In genomic region chr1:170192535-170192934, GRCh38 we compare ENCODE assay signal across 22 cellular contexts. TPM values are rescaled to one million over a fixed set of nuclear protein-coding genes. Genes with fewer than 3 reads are reported as not detected.
DNase-seq lines count a peak whose midpoint lies in the region; FAIRE-seq and TF ChIP-seq lines count a peak whose summit lies in the region.
"Had no signal": no experiment of that assay in that cellular context is flagged by ENCODE, and none has a peak within 500 bp of the region (broad histone marks: within the 10 kb centered on the region; RNA-seq: fewer than 3 reads in every experiment).

No MANE protein-coding gene starts in this region.

- H3K4me1 ChIP-seq in astrocyte (ENCODE audit: insufficient read depth, low read length) = no peaks in the 10 kb centered on the region
- H3K4me1 ChIP-seq: BE2C; BLaER1 treated with 17β-estradiol and CSF1 and Interleukin-3, amounts not matched to agents 10 nM and 100 nM; HAP-1 had no signal

- H3K27ac ChIP-seq in astrocyte (ENCODE audit: low read depth, low read length) = no peak overlapping the region
- H3K27ac ChIP-seq: BLaER1 treated with 17β-estradiol and CSF1 and Interleukin-3, amounts not matched to agents 10 nM and 100 nM had no signal

- H3K36me3 Mint-ChIP-seq in astrocyte (ENCODE audit: low read depth, unreplicated experiment) (no peaks in the 10 kb centered on the region), HFFc6 (ENCODE audit: low read depth) (peaks cover 10% of the 10 kb centered on the region; the same call in 1 of the 2 replicates)
- H3K36me3 Mint-ChIP-seq: CD14-positive monocyte had no signal

- no peaks in the 10 kb centered on the region for H3K9me3 ChIP-seq in astrocyte (ENCODE audit: insufficient read depth, low read depth, low read length)
- H3K9me3 ChIP-seq: BE2C, HAP-1 had no signal

- H2AFZ ChIP-seq in astrocyte (ENCODE audit: low read depth, low read length) = no peak overlapping the region

- no peak overlapping the region for H3K9ac ChIP-seq in astrocyte (ENCODE audit: low read length)
- H3K9ac ChIP-seq: BLaER1 treated with 17β-estradiol and CSF1 and Interleukin-3, amounts not matched to agents 10 nM and 100 nM had no signal

- H3K27me3 ChIP-seq in astrocyte (ENCODE audit: insufficient read depth, low read length) = no peaks in the 10 kb centered on the region
- H3K27me3 ChIP-seq: BE2C; BLaER1 treated with 17β-estradiol and CSF1 and Interleukin-3, amounts not matched to agents 10 nM and 100 nM had no signal

- no peaks in the 10 kb centered on the region for H3K36me3 ChIP-seq in astrocyte (ENCODE audit: insufficient read depth, low read length)
- H3K36me3 ChIP-seq: BE2C; BLaER1 treated with 17β-estradiol and CSF1 and Interleukin-3, amounts not matched to agents 10 nM and 100 nM; HAP-1 had no signal

- H3K4me3 Mint-ChIP-seq in astrocyte (ENCODE audit: unreplicated experiment) (no peak overlapping the region), HFFc6 (no peak overlapping the region)
- H3K4me3 Mint-ChIP-seq: CD14-positive monocyte; CD4-positive, alpha-beta T cell; CD8-positive, alpha-beta memory T cell had no signal

- H3K4me2 ChIP-seq in astrocyte (ENCODE audit: low read length) = no peak overlapping the region
- H3K4me2 ChIP-seq: BLaER1 treated with 17β-estradiol and CSF1 and Interleukin-3, amounts not matched to agents 10 nM and 100 nM had no signal

- no peak overlapping the region for H3K27ac Mint-ChIP-seq in astrocyte (ENCODE audit: unreplicated experiment)
- no peak overlapping the region for H3K27ac Mint-ChIP-seq in HFFc6
- H3K27ac Mint-ChIP-seq: CD14-positive monocyte; CD4-positive, alpha-beta T cell; CD8-positive, alpha-beta memory T cell had no signal

- TF ChIP-seq CTCF in astrocyte (IDR thresholded peaks at IDR 0.05; ENCODE audit: insufficient read depth, low read depth, low read length) (no peak), fibroblast of the aortic adventitia (IDR thresholded peaks at IDR 0.05; ENCODE audit: insufficient read depth, low read length) (no peak), HFFc6 (IDR thresholded peaks at IDR 0.05) (no peak)

- H3K79me2 ChIP-seq in astrocyte (ENCODE audit: insufficient read depth, low read length) = no peaks in the 10 kb centered on the region

- H3K27me3 Mint-ChIP-seq in astrocyte (ENCODE audit: low read depth, unreplicated experiment) = no peaks in the 10 kb centered on the region
- H3K27me3 Mint-ChIP-seq in HFFc6 (ENCODE audit: insufficient read depth) = peaks cover 5% of the 10 kb centered on the region; the same call in 1 of the 2 replicates

- no peaks in the 10 kb centered on the region for H4K20me1 ChIP-seq in astrocyte (ENCODE audit: insufficient read depth, low read length)
- H4K20me1 ChIP-seq: BLaER1 treated with 17β-estradiol and CSF1 and Interleukin-3, amounts not matched to agents 10 nM and 100 nM had no signal

- H3K9me3 Mint-ChIP-seq in astrocyte (ENCODE audit: unreplicated experiment) (peaks cover 10% of the 10 kb centered on the region), HFFc6 (peaks cover 19% of the 10 kb centered on the region; the same call in 1 of the 2 replicates)

- DNase-seq in EH (ENCODE audit: low read depth) = peak; percentile 47
- DNase-seq in M059J (ENCODE audit: low read depth) = peak; percentile 6
- DNase-seq in astrocyte (ENCODE audit: low read depth) = peak; percentile 25
- peak; percentile 70 for DNase-seq in fibroblast of the aortic adventitia (ENCODE audit: low read depth)
- no peak for DNase-seq in stimulated activated CD8-positive, alpha-beta memory T cell treated with anti-CD3 and anti-CD28 coated beads, Interleukin-4, amount 100 ng/mL, for 48 hours
- DNase-seq in HFFc6 = no peak
- no peak for DNase-seq in superior temporal gyrus (ENCODE audit: extremely low spot score)
- DNase-seq: AML-193; BE2C; CD4-positive, alpha-beta T cell; CD8-positive, alpha-beta memory T cell; DMS 273 treated with DMSO at 0.1 percent for 48 hours; DMS79; GOT3 had no signal

- H3K4me3 ChIP-seq in astrocyte (ENCODE audit: insufficient read depth, low read depth, low read length) (no peak overlapping the region), fibroblast of the aortic adventitia (ENCODE audit: low read depth, low read length) (no peak overlapping the region)
- H3K4me3 ChIP-seq: BLaER1 treated with 17β-estradiol and CSF1 and Interleukin-3, amounts not matched to agents 10 nM and 100 nM; HAP-1 had no signal

- H3K4me1 Mint-ChIP-seq in astrocyte (ENCODE audit: low read depth, unreplicated experiment) = no peaks in the 10 kb centered on the region
- peaks cover 20% of the 10 kb centered on the region for H3K4me1 Mint-ChIP-seq in HFFc6 (ENCODE audit: low read depth)
- H3K4me1 Mint-ChIP-seq: CD14-positive monocyte; CD8-positive, alpha-beta memory T cell had no signal

- FAIRE-seq in astrocyte (lab: Jason Lieb, UNC) = peak; percentile 55
- FAIRE-seq: A204.1, D721Med, G401.6, GM12892, H54 had no signal

RNA-seq across cellular contexts. Expression of gene NTMT2, which starts 46.8 kb away (rescaled TPM):
- total RNA-seq in M059J (2014; rRNA removed; shearing (Covaris generic)) = not detected in 2 replicates
- total RNA-seq in astrocyte = 0.43 TPM in 1 of 2 replicates, not detected in the other
- not detected in 2 replicates for total RNA-seq in fibroblast of the aortic adventitia (ENCODE audit: low replicate concordance)
- not detected for total RNA-seq in HFFc6 (2021; fragmentation: NEBNext Ultra II Directional; extraction: Animal tissue kit (Norgen Biotek cat#: 25700))
- total RNA-seq: CD4-positive, alpha-beta T cell; CD8-positive, alpha-beta memory T cell had no signal

Comparison
In these comparisons a context has a peak if more than half of its experiments do, and no peak if none do; other contexts are left out.
1. DNase-seq: peak in EH (single experiment), M059J (single experiment), astrocyte (single experiment) and fibroblast of the aortic adventitia (single experiment); none in stimulated activated CD8-positive, alpha-beta memory T cell treated with anti-CD3 and anti-CD28 coated beads, Interleukin-4, amount 100 ng/mL, for 48 hours (single experiment), HFFc6 (single experiment) and superior temporal gyrus (single experiment).